18 cellular contexts compared by ENCODE assay signal in the genomic region with DNA sequence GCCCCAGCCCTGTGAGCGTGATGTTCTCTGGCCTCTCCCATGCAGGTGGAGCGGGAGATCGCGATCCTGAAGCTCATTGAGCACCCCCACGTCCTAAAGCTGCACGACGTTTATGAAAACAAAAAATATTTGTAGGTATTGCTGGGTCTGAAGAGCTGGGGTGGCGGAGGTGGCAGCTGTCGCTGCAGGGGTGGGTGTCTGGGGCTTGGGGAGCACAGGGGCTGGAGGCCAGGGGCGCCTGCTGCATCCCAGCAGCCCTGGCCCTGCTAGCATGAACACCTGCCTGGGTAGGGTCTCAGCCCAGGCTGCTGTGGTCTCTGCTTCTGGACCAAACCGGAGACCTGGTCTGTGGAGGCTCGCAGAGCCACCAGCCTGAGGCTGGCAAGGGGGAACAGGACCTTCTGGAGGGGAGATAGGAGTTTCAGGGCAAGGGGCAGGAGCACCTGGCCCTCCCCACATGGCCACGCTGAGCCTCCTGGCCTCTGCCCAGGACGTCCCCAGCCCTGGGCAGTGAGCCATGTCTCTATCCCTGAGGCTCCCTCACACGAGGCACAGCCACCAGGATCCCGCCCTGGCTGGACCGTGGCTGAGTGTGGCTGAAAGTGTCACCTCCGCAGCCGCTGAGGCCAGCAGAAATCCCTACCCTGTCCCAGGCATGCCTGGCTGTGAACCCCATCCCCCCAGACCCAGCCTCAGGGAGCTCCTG. TPM values are rescaled to one million over a fixed set of nuclear protein-coding genes. Genes with fewer than 3 reads are reported as not detected.
"Had no signal": no experiment of that assay in that cellular context is flagged by ENCODE, and none has a peak within 500 bp of the region (broad histone marks: within the 10 kb centered on the region; RNA-seq: fewer than 3 reads in every experiment).

No MANE protein-coding gene starts in this region.

- H3K27ac Mint-ChIP-seq: activated B cell treated with CpG ODN at 0.5 μM for 24 hours; activated naive CD8-positive, alpha-beta T cell treated with anti-CD3 and anti-CD28 coated beads, Interleukin-2, amount 10 ng/mL, durations not matched to agents 7 days and 5 days; activated T-helper 2 cell treated with anti-CD3 and anti-CD28 coated beads, Interferon-gamma antibody, Interleukin-2, Interleukin-4, amounts not matched to agents 10 μg/mL and 5 μg/mL and 100 μg/mL, durations not matched to agents 14 hours and 24 hours and 36 hours; nephron had no signal

- H2AFZ ChIP-seq: parathyroid adenoma had no signal

- H3K27me3 Mint-ChIP-seq: activated B cell treated with CpG ODN at 0.5 μM for 24 hours; activated naive CD8-positive, alpha-beta T cell treated with anti-CD3 and anti-CD28 coated beads, Interleukin-2, amount 10 ng/mL, durations not matched to agents 7 days and 5 days had no signal

- H3K36me3 Mint-ChIP-seq: activated naive CD8-positive, alpha-beta T cell treated with anti-CD3 and anti-CD28 coated beads, Interleukin-2, amount 10 ng/mL, durations not matched to agents 7 days and 5 days had no signal

- DNase-seq: activated B cell treated with CpG ODN at 0.5 μM for 24 hours; activated CD4-positive, alpha-beta T cell treated with anti-CD3 and anti-CD28 coated beads for 4 hours; activated CD4-positive, alpha-beta T cell treated with anti-CD3 and anti-CD28 coated beads, Interleukin-2, amount 50 U/mL, for 48 hours; activated CD8-positive, alpha-beta memory T cell treated with anti-CD3 and anti-CD28 coated beads, Interleukin-2, amount 50 U/mL, for 48 hours; activated naive CD4-positive, alpha-beta T cell; activated naive CD8-positive, alpha-beta T cell treated with anti-CD3 and anti-CD28 coated beads, Interleukin-2, amount 10 ng/mL, durations not matched to agents 7 days and 5 days; activated T-cell treated with anti-CD3 and anti-CD28 coated beads, Interleukin-2, amount 50 U/mL, for 4 hours; hippocampal formation; kidney glomerular epithelial cell; stimulated activated CD4-positive, alpha-beta T cell treated with anti-CD3 and anti-CD28 coated beads, Interleukin-15, amount 100 ng/mL, for 24 hours; stimulated activated naive CD4-positive, alpha-beta T cell; T-helper 9 cell; tibial artery had no signal

- H3K36me3 ChIP-seq: tibial artery had no signal

- H3K4me3 ChIP-seq: tibial artery had no signal

- ATAC-seq: activated T-cell treated with anti-CD3 and anti-CD28 coated beads, Interleukin-2, amount 50 U/mL, for 4 hours had no signal

- H3K4me1 Mint-ChIP-seq: activated B cell treated with CpG ODN at 0.5 μM for 24 hours; activated naive CD8-positive, alpha-beta T cell treated with anti-CD3 and anti-CD28 coated beads, Interleukin-2, amount 10 ng/mL, durations not matched to agents 7 days and 5 days; nephron had no signal

- H3K4me3 Mint-ChIP-seq: activated B cell treated with CpG ODN at 0.5 μM for 24 hours; activated naive CD8-positive, alpha-beta T cell treated with anti-CD3 and anti-CD28 coated beads, Interleukin-2, amount 10 ng/mL, durations not matched to agents 7 days and 5 days; activated T-cell treated with anti-CD3 and anti-CD28 coated beads, Interleukin-2, amount 50 U/mL, for 4 hours; nephron had no signal

- H3K9me3 Mint-ChIP-seq: activated B cell treated with CpG ODN at 0.5 μM for 24 hours; activated naive CD8-positive, alpha-beta T cell treated with anti-CD3 and anti-CD28 coated beads, Interleukin-2, amount 10 ng/mL, durations not matched to agents 7 days and 5 days; activated T-cell treated with anti-CD3 and anti-CD28 coated beads, Interleukin-2, amount 50 U/mL, for 4 hours; activated T-helper 2 cell treated with anti-CD3 and anti-CD28 coated beads, Interferon-gamma antibody, Interleukin-2, Interleukin-4, amounts not matched to agents 10 μg/mL and 5 μg/mL and 100 μg/mL, durations not matched to agents 14 hours and 24 hours and 36 hours; nephron had no signal

- H3K79me2 ChIP-seq: parathyroid adenoma had no signal

- H3K9ac ChIP-seq: parathyroid adenoma had no signal

- H3K9me3 ChIP-seq: tibial artery had no signal

- H3K27ac ChIP-seq: parathyroid adenoma, tibial artery had no signal

RNA-seq across cellular contexts. Expression of gene BRSK2, which starts 48.7 kb away (rescaled TPM):
- total RNA-seq: bronchial epithelial cell had no signal
- polyA plus RNA-seq: liver had no signal
